8 cellular contexts compared by ENCODE assay signal in genomic region chr9:133119461-133120342, GRCh38. TPM values are rescaled to one million over a fixed set of nuclear protein-coding genes. Genes with fewer than 3 reads are reported as not detected.
DNase-seq lines count a peak whose midpoint lies in the region; ATAC-seq and TF ChIP-seq lines count a peak whose summit lies in the region.

No MANE protein-coding gene starts in this region.

- peak overlapping the region; percentile 90 for H3K4me3 ChIP-seq in OCI-LY3 (ENCODE audit: low read length)
- H3K4me3 ChIP-seq in epithelial cell of esophagus (ENCODE audit: low read length): peak overlapping the region; percentile 68

- H3K9me3 ChIP-seq in OCI-LY3 (ENCODE audit: insufficient read depth, low read length): no peaks in the 10 kb centered on the region

- peak overlapping the region; percentile 98 for H3K4me2 ChIP-seq in OCI-LY3 (ENCODE audit: low read length)

- TF ChIP-seq CTCF in OCI-LY3 (IDR thresholded peaks at IDR 0.05; ENCODE audit: low read depth, low read length) (no peak), epithelial cell of esophagus (IDR thresholded peaks at IDR 0.05; ENCODE audit: insufficient read depth, low read depth, low read length, missing control alignments) (no peak), omental fat pad (IDR thresholded peaks at IDR 0.05) (no peak)

- H3K9ac ChIP-seq in OCI-LY3 (ENCODE audit: low read length): 0 out of 2 replicates have a peak overlapping the region, but pooled peaks have one; percentile 71

- H3K27me3 ChIP-seq in OCI-LY3 (ENCODE audit: low read depth, low read length): no peaks in the 10 kb centered on the region

- no peak overlapping the region for H2AFZ ChIP-seq in OCI-LY3 (ENCODE audit: low read depth, low read length)

- peaks cover 47% of the 10 kb centered on the region for H4K20me1 ChIP-seq in OCI-LY3 (ENCODE audit: insufficient read depth, low read length)

- H3K4me1 ChIP-seq in OCI-LY3 (ENCODE audit: low read length): peaks cover 43% of the 10 kb centered on the region

- peak; percentile 64 for DNase-seq in D341Med (ENCODE audit: low spot score)
- DNase-seq in epithelial cell of esophagus (ENCODE audit: low read depth): peak; percentile 62
- no peak for DNase-seq in omental fat pad (ENCODE audit: low spot score)
- no peak for DNase-seq in T1000 (lab: John Stamatoyannopoulos, UW)
- no peak for DNase-seq in NCI-H2196 (lab: John Stamatoyannopoulos, UW; ENCODE audit: unreplicated experiment)

- no peaks in the 10 kb centered on the region for H3K36me3 ChIP-seq in OCI-LY3 (replicated peaks; ENCODE audit: low read depth, low read length)

- peaks cover 7% of the 10 kb centered on the region for H3K79me2 ChIP-seq in OCI-LY3 (ENCODE audit: low read length)

- no peak overlapping the region for H3K27ac ChIP-seq in OCI-LY3 (ENCODE audit: low read length)

- ATAC-seq in omental fat pad (ENCODE audit: low FRiP score) (peak; percentile 13), GM18498 (IDR thresholded peaks at IDR 0.05; ENCODE audit: unreplicated experiment) (no peak), GM19351 (IDR thresholded peaks at IDR 0.05; ENCODE audit: unreplicated experiment) (no peak)

RNA-seq across cellular contexts. Expression of gene RALGDS, which starts 1.3 kb away (rescaled TPM):
- total RNA-seq in omental fat pad: 100 to 1,000 TPM in 1 of 4 donors, 10 to 100 TPM in 3; 33.9 to 177 (median 68.9) TPM

RNA-seq across cellular contexts. Expression of gene GBGT1, which starts 44.0 kb away (rescaled TPM):
- 10 to 100 TPM; 23.4 to 29.1 (median 26.9) TPM for total RNA-seq in omental fat pad

RNA-seq across cellular contexts. Expression of gene CEL, which starts 57.9 kb away (rescaled TPM):
- total RNA-seq in omental fat pad: under 1 TPM; 0.28 to 0.56 (median 0.34) TPM

Comparison
In these comparisons a context has a peak if more than half of its experiments do, and no peak if none do; other contexts are left out.
1. DNase-seq: peak in D341Med (single experiment) and epithelial cell of esophagus (single experiment); none in omental fat pad (single experiment), T1000 (single experiment) and NCI-H2196 (single experiment).